In the genomic region with DNA sequence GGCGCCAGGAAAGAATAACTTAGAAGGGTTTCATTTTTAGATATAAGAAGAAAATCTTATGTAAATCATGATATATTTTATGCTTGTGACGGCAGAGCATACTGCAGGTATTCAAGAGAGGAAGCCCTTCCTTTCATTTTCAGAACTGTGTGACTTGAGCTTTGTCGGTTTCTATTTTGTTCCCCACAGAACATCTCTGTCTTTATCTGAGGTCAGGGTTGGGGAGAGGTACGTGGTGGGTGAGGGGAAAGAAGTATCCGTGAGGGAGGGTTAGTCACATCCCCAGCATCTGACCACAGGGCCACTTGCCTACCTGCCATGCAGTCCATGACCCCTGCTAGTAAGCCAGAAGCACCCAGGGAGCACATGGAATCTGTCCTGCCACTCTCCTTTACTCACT, we compare ENCODE assay signal across 9 cellular contexts.
DNase-seq lines count a peak whose midpoint lies in the region; ATAC-seq and TF ChIP-seq lines count a peak whose summit lies in the region.
"Had no signal": no experiment of that assay in that cellular context is flagged by ENCODE, and none has a peak within 500 bp of the region (broad histone marks: within the 10 kb centered on the region; RNA-seq: fewer than 3 reads in every experiment).

No MANE protein-coding gene starts in this region.

- no peaks in the 10 kb centered on the region for H3K36me3 Mint-ChIP-seq in T-helper 2 cell treated with Interferon-gamma antibody and Interleukin-4, amounts not matched to agents 5 μg/mL and 100 μg/mL, for 36 hours (ENCODE audit: low read depth)
- H3K36me3 Mint-ChIP-seq in progenitor cell of endocrine pancreas (ENCODE audit: insufficient read depth): peaks cover 2% of the 10 kb centered on the region

- peaks cover 22% of the 10 kb centered on the region for H3K4me1 Mint-ChIP-seq in T-helper 2 cell treated with Interferon-gamma antibody and Interleukin-4, amounts not matched to agents 5 μg/mL and 100 μg/mL, for 36 hours (ENCODE audit: low read depth)
- peaks cover 15% of the 10 kb centered on the region for H3K4me1 Mint-ChIP-seq in progenitor cell of endocrine pancreas (ENCODE audit: low read depth)

- peaks cover 26% of the 10 kb centered on the region for H3K27me3 Mint-ChIP-seq in T-helper 2 cell treated with Interferon-gamma antibody and Interleukin-4, amounts not matched to agents 5 μg/mL and 100 μg/mL, for 36 hours (ENCODE audit: low read depth)
- H3K27me3 Mint-ChIP-seq in progenitor cell of endocrine pancreas: peaks cover 63% of the 10 kb centered on the region

- peak overlapping the region; percentile 21 for H3K4me3 ChIP-seq in GM12865 (ENCODE audit: low read depth, low read length)
- H3K4me3 ChIP-seq: cardiac muscle cell had no signal

- DNase-seq in GM12865 (ENCODE audit: low read depth) (peak; percentile 68), NCI-H2227 treated with DMSO at 0.1 percent for 48 hours (lab: John Stamatoyannopoulos, UW) (no peak), NCI-H128 (lab: John Stamatoyannopoulos, UW; ENCODE audit: unreplicated experiment) (no peak), progenitor cell of endocrine pancreas (ENCODE audit: low spot score, unreplicated experiment) (no peak), HPDE6-E6E7 (ENCODE audit: extremely low spot score) (no peak)
- DNase-seq in T-helper 2 cell treated with Interferon-gamma antibody and Interleukin-4, amounts not matched to agents 5 μg/mL and 100 μg/mL, for 36 hours (ENCODE audit: low spot score): peak; percentile 29

- H3K4me3 Mint-ChIP-seq in T-helper 2 cell treated with Interferon-gamma antibody and Interleukin-4, amounts not matched to agents 5 μg/mL and 100 μg/mL, for 36 hours: peak overlapping the region; percentile 58
- no peak overlapping the region for H3K4me3 Mint-ChIP-seq in progenitor cell of endocrine pancreas (ENCODE audit: low read depth)

- H3K27ac Mint-ChIP-seq in T-helper 2 cell treated with Interferon-gamma antibody and Interleukin-4, amounts not matched to agents 5 μg/mL and 100 μg/mL, for 36 hours: peak overlapping the region; percentile 33
- H3K27ac Mint-ChIP-seq in progenitor cell of endocrine pancreas: no peak overlapping the region

- TF ChIP-seq CTCF in GM12865 (IDR thresholded peaks at IDR 0.05; ENCODE audit: insufficient read depth, low read depth, low read length, missing control alignments) (no peak), progenitor cell of endocrine pancreas (IDR thresholded peaks at IDR 0.05; ENCODE audit: unreplicated experiment) (no peak)

- peak; percentile 62 for ATAC-seq in GM19324 (IDR thresholded peaks at IDR 0.05; ENCODE audit: low FRiP score, unreplicated experiment)
- ATAC-seq in HG02943 (IDR thresholded peaks at IDR 0.05; ENCODE audit: low read depth, unreplicated experiment): peak; percentile 77

- no peaks in the 10 kb centered on the region for H3K9me3 Mint-ChIP-seq in T-helper 2 cell treated with Interferon-gamma antibody and Interleukin-4, amounts not matched to agents 5 μg/mL and 100 μg/mL, for 36 hours
- H3K9me3 Mint-ChIP-seq in progenitor cell of endocrine pancreas (ENCODE audit: low read depth): peaks cover 3% of the 10 kb centered on the region

Comparison
In these comparisons a context has a peak if more than half of its experiments do, and no peak if none do; other contexts are left out.
1. DNase-seq: peak in GM12865 (single experiment) and T-helper 2 cell treated with Interferon-gamma antibody and Interleukin-4, amounts not matched to agents 5 μg/mL and 100 μg/mL, for 36 hours (single experiment); none in NCI-H2227 treated with DMSO at 0.1 percent for 48 hours (single experiment), NCI-H128 (single experiment), progenitor cell of endocrine pancreas (single experiment) and HPDE6-E6E7 (single experiment).